In genomic region chr14:106766145-106766544, GRCh38 we compare ENCODE assay signal across 17 cellular contexts.
DNase-seq lines count a peak whose midpoint lies in the region; ATAC-seq and TF ChIP-seq lines count a peak whose summit lies in the region.
"Had no signal": no experiment of that assay in that cellular context is flagged by ENCODE, and none has a peak within 500 bp of the region (broad histone marks: within the 10 kb centered on the region; RNA-seq: fewer than 3 reads in every experiment).

No MANE protein-coding gene starts in this region.

- H4K20me1 ChIP-seq in DOHH2 (ENCODE audit: control insufficient read depth, insufficient read depth, low read depth, low read length) (no peaks in the 10 kb centered on the region), SU-DHL-6 (ENCODE audit: low read depth, low read length) (no peaks in the 10 kb centered on the region)

- H3K36me3 ChIP-seq in DOHH2 (ENCODE audit: control insufficient read depth, low read length): no peaks in the 10 kb centered on the region
- H3K36me3 ChIP-seq in SU-DHL-6 (ENCODE audit: low read length): no peaks in the 10 kb centered on the region
- no peaks in the 10 kb centered on the region for H3K36me3 ChIP-seq in naive thymus-derived CD4-positive, alpha-beta T cell (ENCODE audit: control insufficient read depth in 2 of 3, insufficient read depth in 3 of 3, low read length in 3 of 3)
- H3K36me3 ChIP-seq: HAP-1, SJSA1 had no signal

- H3K79me2 ChIP-seq in DOHH2 (ENCODE audit: control insufficient read depth, low read length) (no peaks in the 10 kb centered on the region), SU-DHL-6 (ENCODE audit: insufficient read depth, low read length) (no peaks in the 10 kb centered on the region)

- peaks cover 49% of the 10 kb centered on the region for H3K4me1 Mint-ChIP-seq in activated T-cell treated with anti-CD3 and anti-CD28 coated beads, Interleukin-2, amount 50 U/mL, for 24 hours (ENCODE audit: low read depth)
- peaks cover 49% of the 10 kb centered on the region for H3K4me1 Mint-ChIP-seq in activated T-cell treated with anti-CD3 and anti-CD28 coated beads, Interleukin-2, amount 50 U/mL, for 72 hours (ENCODE audit: low read depth)
- peaks cover 17 to 58% (median 43%) of the 10 kb centered on the region in 7 donors for H3K4me1 Mint-ChIP-seq in naive thymus-derived CD4-positive, alpha-beta T cell
- peaks cover 33 to 45% of the 10 kb centered on the region in 2 donors for H3K4me1 Mint-ChIP-seq in immature natural killer cell

- H3K27me3 Mint-ChIP-seq in activated T-cell treated with anti-CD3 and anti-CD28 coated beads, Interleukin-2, amount 50 U/mL, for 24 hours: no peaks in the 10 kb centered on the region
- no peaks in the 10 kb centered on the region for H3K27me3 Mint-ChIP-seq in activated T-cell treated with anti-CD3 and anti-CD28 coated beads, Interleukin-2, amount 50 U/mL, for 72 hours (ENCODE audit: low read depth)
- H3K27me3 Mint-ChIP-seq in naive thymus-derived CD4-positive, alpha-beta T cell: no peaks in the 10 kb centered on the region
- peaks cover 0 to 7% (median 3%) of the 10 kb centered on the region in 3 donors for H3K27me3 Mint-ChIP-seq in immature natural killer cell (ENCODE audit: low read depth in 3 of 3)

- H3K9me3 ChIP-seq in DOHH2 (ENCODE audit: control insufficient read depth, insufficient read depth, low read length): peaks cover 10% of the 10 kb centered on the region; the same call in 1 of the 2 replicates
- no peaks in the 10 kb centered on the region for H3K9me3 ChIP-seq in SU-DHL-6 (ENCODE audit: insufficient read depth, low read length)
- no peaks in the 10 kb centered on the region for H3K9me3 ChIP-seq in naive thymus-derived CD4-positive, alpha-beta T cell (ENCODE audit: control insufficient read depth in 2 of 3, low read length in 3 of 3)
- H3K9me3 ChIP-seq: HAP-1, SJSA1 had no signal

- H3K9me3 Mint-ChIP-seq in activated T-cell treated with anti-CD3 and anti-CD28 coated beads, Interleukin-2, amount 50 U/mL, for 24 hours: no peaks in the 10 kb centered on the region
- no peaks in the 10 kb centered on the region for H3K9me3 Mint-ChIP-seq in activated T-cell treated with anti-CD3 and anti-CD28 coated beads, Interleukin-2, amount 50 U/mL, for 72 hours
- H3K9me3 Mint-ChIP-seq in naive thymus-derived CD4-positive, alpha-beta T cell: no peaks in the 10 kb centered on the region
- no peaks in the 10 kb centered on the region for H3K9me3 Mint-ChIP-seq in immature natural killer cell

- H3K27ac ChIP-seq in DOHH2 (ENCODE audit: low read depth, low read length) (peak overlapping the region; percentile 79), SU-DHL-6 (ENCODE audit: low read depth, low read length) (peak overlapping the region; percentile 43; the same call in 1 of the 2 replicates)
- no peak overlapping the region for H3K27ac ChIP-seq in naive thymus-derived CD4-positive, alpha-beta T cell (ENCODE audit: low read depth, low read length)
- H3K27ac ChIP-seq: HL-60, PC-9, SJSA1 had no signal

- no peak for ATAC-seq in activated T-cell treated with anti-CD3 and anti-CD28 coated beads, Interleukin-2, amount 50 U/mL, for 72 hours (replicated peaks in 1 of 2)
- ATAC-seq in naive thymus-derived CD4-positive, alpha-beta T cell: no peak
- no peak for ATAC-seq in HG03108 (IDR thresholded peaks at IDR 0.05; ENCODE audit: unreplicated experiment)

- no peak overlapping the region for H3K9ac ChIP-seq in SU-DHL-6 (ENCODE audit: low read length)

- no peaks in the 10 kb centered on the region for H3K36me3 Mint-ChIP-seq in activated T-cell treated with anti-CD3 and anti-CD28 coated beads, Interleukin-2, amount 50 U/mL, for 24 hours (ENCODE audit: low read depth)
- H3K36me3 Mint-ChIP-seq in activated T-cell treated with anti-CD3 and anti-CD28 coated beads, Interleukin-2, amount 50 U/mL, for 72 hours (ENCODE audit: insufficient read depth in 2 of 2): no peaks in the 10 kb centered on the region
- H3K36me3 Mint-ChIP-seq in naive thymus-derived CD4-positive, alpha-beta T cell: no peaks in the 10 kb centered on the region
- no peaks in the 10 kb centered on the region for H3K36me3 Mint-ChIP-seq in immature natural killer cell

- CTCF ChIA-PET in naive thymus-derived CD4-positive, alpha-beta T cell (lab: Charles Lee): interaction anchor here (1.1 to 1.2 kb wide), 2 partner anchors 47 to 106 kb away, joined by 5 to 9 read pairs; no protein-coding TSS in a partner anchor

- H3K4me2 ChIP-seq in DOHH2 (ENCODE audit: low read length) (peak overlapping the region; percentile 53; the same call in 1 of the 2 replicates), SU-DHL-6 (ENCODE audit: low read depth, low read length, poor library complexity, severe bottlenecking) (no peak overlapping the region)
- H3K4me2 ChIP-seq: PC-9 had no signal

- TF ChIP-seq CTCF in DOHH2 (IDR thresholded peaks at IDR 0.05; ENCODE audit: low read depth, low read length, poor library complexity, severe bottlenecking) (no peak), SU-DHL-6 (IDR thresholded peaks at IDR 0.05; ENCODE audit: insufficient read depth, low read length, poor library complexity, severe bottlenecking) (no peak)

- H3K27me3 ChIP-seq in DOHH2 (ENCODE audit: control insufficient read depth, low read length) (no peaks in the 10 kb centered on the region), SU-DHL-6 (ENCODE audit: low read length) (no peaks in the 10 kb centered on the region)
- H3K27me3 ChIP-seq in naive thymus-derived CD4-positive, alpha-beta T cell (ENCODE audit: control insufficient read depth in 2 of 2, insufficient read depth in 2 of 2, low read length in 2 of 2): no peaks in the 10 kb centered on the region
- H3K27me3 ChIP-seq: SJSA1 had no signal

- intact Hi-C loops in naive thymus-derived CD4-positive, alpha-beta T cell (cut with micrococcal nuclease): loop anchor here in 1 of 2 donors (10.0 kb wide), 1 partner anchor 541 kb away; no protein-coding TSS in a partner anchor

- peak overlapping the region; percentile 23; the same call in 1 of the 2 replicates for H3K4me3 ChIP-seq in DOHH2 (ENCODE audit: low read length)
- H3K4me3 ChIP-seq in SU-DHL-6 (ENCODE audit: insufficient read depth, low read length, poor library complexity, severe bottlenecking): no peak overlapping the region
- no peak overlapping the region for H3K4me3 ChIP-seq in naive thymus-derived CD4-positive, alpha-beta T cell (ENCODE audit: low read length)
- H3K4me3 ChIP-seq: HAP-1, PC-9, SJSA1 had no signal

- no peak overlapping the region for H2AFZ ChIP-seq in SU-DHL-6 (ENCODE audit: low read depth, low read length, severe bottlenecking)
- H2AFZ ChIP-seq: PC-9 had no signal

- H3K27ac Mint-ChIP-seq in activated T-cell treated with anti-CD3 and anti-CD28 coated beads, Interleukin-2, amount 50 U/mL, for 24 hours: peak overlapping the region; percentile 64
- H3K27ac Mint-ChIP-seq in activated T-cell treated with anti-CD3 and anti-CD28 coated beads, Interleukin-2, amount 50 U/mL, for 72 hours: no peak overlapping the region
- peak overlapping the region in 6 of 9 donors; percentile 17 to 94 (median 88) for H3K27ac Mint-ChIP-seq in naive thymus-derived CD4-positive, alpha-beta T cell
- no peak overlapping the region for H3K27ac Mint-ChIP-seq in immature natural killer cell

- H3K9me2 ChIP-seq in DOHH2 (replicated peaks; ENCODE audit: control insufficient read depth, low read length) (no peaks in the 10 kb centered on the region), SU-DHL-6 (replicated peaks; ENCODE audit: insufficient read depth, low read length) (no peaks in the 10 kb centered on the region)

- POLR2A ChIA-PET in naive thymus-derived CD4-positive, alpha-beta T cell (lab: Charles Lee): no interaction called here

- H3K4me1 ChIP-seq in DOHH2 (ENCODE audit: control insufficient read depth, low read length): peaks cover 60% of the 10 kb centered on the region
- H3K4me1 ChIP-seq in naive thymus-derived CD4-positive, alpha-beta T cell (ENCODE audit: control insufficient read depth in 2 of 2, insufficient read depth in 2 of 2, low read length in 2 of 2): peaks cover 7 to 23% of the 10 kb centered on the region in 2 donors
- H3K4me1 ChIP-seq: HAP-1, SJSA1 had no signal

- H3F3A ChIP-seq in DOHH2 (ENCODE audit: control insufficient read depth, insufficient read depth) (peaks cover 14% of the 10 kb centered on the region), SU-DHL-6 (ENCODE audit: insufficient read depth) (no peaks in the 10 kb centered on the region)

- no peak for DNase-seq in activated T-cell treated with anti-CD3 and anti-CD28 coated beads, Interleukin-2, amount 50 U/mL, for 24 hours
- no peak for DNase-seq in activated T-cell treated with anti-CD3 and anti-CD28 coated beads, Interleukin-2, amount 50 U/mL, for 72 hours
- DNase-seq in naive thymus-derived CD4-positive, alpha-beta T cell: no peak
- no peak for DNase-seq in ecto neural progenitor cell (ENCODE audit: low spot score)
- DNase-seq in immature natural killer cell: no peak
- DNase-seq: DMS53, NCI-H1436 treated with DMSO at 0.1 percent for 48 hours, NCI-H2029 treated with DMSO at 0.1 percent for 48 hours, NCI-H2171 treated with DMSO at 0.1 percent for 48 hours, NCI-H446 treated with DMSO at 0.1 percent for 48 hours, PC-9 had no signal

- H3K4me3 Mint-ChIP-seq in activated T-cell treated with anti-CD3 and anti-CD28 coated beads, Interleukin-2, amount 50 U/mL, for 24 hours: no peak overlapping the region
- H3K4me3 Mint-ChIP-seq in activated T-cell treated with anti-CD3 and anti-CD28 coated beads, Interleukin-2, amount 50 U/mL, for 72 hours: no peak overlapping the region
- peak overlapping the region in 7 of 10 donors; percentile 9 to 84 (median 68) for H3K4me3 Mint-ChIP-seq in naive thymus-derived CD4-positive, alpha-beta T cell
- no peak overlapping the region for H3K4me3 Mint-ChIP-seq in immature natural killer cell

Comparison
In these comparisons a context has a peak if more than half of its experiments do, and no peak if none do; other contexts are left out.
1. H3K27ac Mint-ChIP-seq: peak in activated T-cell treated with anti-CD3 and anti-CD28 coated beads, Interleukin-2, amount 50 U/mL, for 24 hours (single experiment) and naive thymus-derived CD4-positive, alpha-beta T cell (6 of 9); none in activated T-cell treated with anti-CD3 and anti-CD28 coated beads, Interleukin-2, amount 50 U/mL, for 72 hours (single experiment) and immature natural killer cell (0 of 6).
2. H3K4me3 Mint-ChIP-seq: peak in naive thymus-derived CD4-positive, alpha-beta T cell (7 of 10); none in activated T-cell treated with anti-CD3 and anti-CD28 coated beads, Interleukin-2, amount 50 U/mL, for 24 hours (single experiment), activated T-cell treated with anti-CD3 and anti-CD28 coated beads, Interleukin-2, amount 50 U/mL, for 72 hours (0 of 2) and immature natural killer cell (0 of 5).